ENCODE assay signal across 27 cellular contexts in the genomic region with DNA sequence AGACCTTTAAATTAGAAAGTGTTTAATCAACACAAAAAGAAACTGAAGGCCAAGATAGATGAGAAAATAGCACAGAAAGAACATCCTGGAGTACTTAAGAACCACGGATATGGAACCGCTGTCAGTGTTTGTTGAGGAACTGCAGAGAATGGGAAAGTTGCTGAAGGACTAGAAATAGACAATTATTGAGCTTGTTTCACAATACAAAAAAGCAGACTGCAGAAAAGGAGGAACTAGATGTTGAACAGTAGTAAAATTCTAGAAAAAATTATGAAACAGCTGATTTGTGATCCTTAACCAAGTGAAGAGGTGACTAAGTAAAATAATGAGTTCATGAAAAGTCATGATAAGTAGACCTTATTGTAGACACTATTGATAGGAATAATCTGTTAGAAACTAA. TPM values are rescaled to one million over a fixed set of nuclear protein-coding genes. Genes with fewer than 3 reads are reported as not detected.
A peak's percentile ranks its signal among the peaks of the same experiment; 100 is the strongest.
DNase-seq lines count a peak whose midpoint lies in the region; ATAC-seq and TF ChIP-seq lines count a peak whose summit lies in the region.
"Had no signal": no experiment of that assay in that cellular context is flagged by ENCODE, and none has a peak within 500 bp of the region (broad histone marks: within the 10 kb centered on the region; RNA-seq: fewer than 3 reads in every experiment).

No MANE protein-coding gene starts in this region.

- H3K4me3 ChIP-seq in NB4 (ENCODE audit: low read depth, low read length) = no peak overlapping the region
- H3K4me3 ChIP-seq in effector memory CD4-positive, alpha-beta T cell (ENCODE audit: insufficient read depth, low read depth, low read length, poor library complexity, severe bottlenecking) = no peak overlapping the region
- H3K4me3 ChIP-seq: ascending aorta, gastrocnemius medialis, GM12878, right lobe of liver, suprapubic skin had no signal

- no peaks in the 10 kb centered on the region for H3K4me1 ChIP-seq in effector memory CD4-positive, alpha-beta T cell (ENCODE audit: control insufficient read depth, insufficient read depth, low read length, poor library complexity, severe bottlenecking)
- H3K4me1 ChIP-seq: ascending aorta, gastrocnemius medialis, right lobe of liver, suprapubic skin had no signal

- H3K9me3 Mint-ChIP-seq in activated CD4-positive, alpha-beta T cell treated with anti-CD3 and anti-CD28 coated beads for 36 hours (ENCODE audit: low read depth) = no peaks in the 10 kb centered on the region
- no peaks in the 10 kb centered on the region for H3K9me3 Mint-ChIP-seq in stimulated activated effector memory CD8-positive, alpha-beta T cell treated with anti-CD3 and anti-CD28 coated beads, Interleukin-12 subunit alpha, Interleukin-12 subunit beta, amount 100 ng/mL, for 72 hours
- H3K9me3 Mint-ChIP-seq: activated B cell treated with CpG ODN at 0.5 μM for 24 hours; activated naive CD4-positive, alpha-beta T cell treated with anti-CD3 and anti-CD28 coated beads, Interleukin-2, amount 50 U/mL, for 72 hours; activated T-helper 17 cell treated with anti-CD3 and anti-CD28 coated beads, Interleukin-2, amount 50 U/mL, for 72 hours; CD4-positive, alpha-beta memory T cell had no signal

- H3K27ac Mint-ChIP-seq in activated CD4-positive, alpha-beta T cell treated with anti-CD3 and anti-CD28 coated beads for 36 hours = peak overlapping the region; percentile 65
- H3K27ac Mint-ChIP-seq in stimulated activated effector memory CD8-positive, alpha-beta T cell treated with anti-CD3 and anti-CD28 coated beads, Interleukin-12 subunit alpha, Interleukin-12 subunit beta, amount 100 ng/mL, for 72 hours = peak overlapping the region; percentile 9
- H3K27ac Mint-ChIP-seq: activated B cell treated with CpG ODN at 0.5 μM for 24 hours; activated naive CD4-positive, alpha-beta T cell treated with anti-CD3 and anti-CD28 coated beads, Interleukin-2, amount 50 U/mL, for 72 hours; activated T-helper 17 cell treated with anti-CD3 and anti-CD28 coated beads, Interleukin-2, amount 50 U/mL, for 72 hours had no signal

- no peaks in the 10 kb centered on the region for H3K27me3 Mint-ChIP-seq in activated CD4-positive, alpha-beta T cell treated with anti-CD3 and anti-CD28 coated beads for 36 hours
- H3K27me3 Mint-ChIP-seq: activated B cell treated with CpG ODN at 0.5 μM for 24 hours; activated T-helper 17 cell treated with anti-CD3 and anti-CD28 coated beads, Interleukin-2, amount 50 U/mL, for 72 hours; CD4-positive, alpha-beta memory T cell had no signal

- TF ChIP-seq CTCF in NB4 (IDR thresholded peaks at IDR 0.05; ENCODE audit: low read depth, low read length) = no peak

- no peaks in the 10 kb centered on the region for H3K27me3 ChIP-seq in effector memory CD4-positive, alpha-beta T cell (replicated peaks; ENCODE audit: control insufficient read depth, insufficient read depth, low read length, poor library complexity, severe bottlenecking)
- H3K27me3 ChIP-seq: ascending aorta, gastrocnemius medialis, right lobe of liver, suprapubic skin had no signal

- DNase-seq in activated CD4-positive, alpha-beta T cell treated with anti-CD3 and anti-CD28 coated beads for 36 hours = no peak
- DNase-seq in activated CD4-positive, alpha-beta T cell treated with anti-CD3 and anti-CD28 coated beads, Interleukin-2, amount 50 U/mL, for 4 hours = no peak
- peak; percentile 45 for DNase-seq in NB4 (ENCODE audit: low read depth)
- DNase-seq in SKM-1 treated with dmso at 0.1 percent for 144 hours (lab: John Stamatoyannopoulos, UW; ENCODE audit: unreplicated experiment) = peak; percentile 92
- DNase-seq in stimulated activated effector memory CD8-positive, alpha-beta T cell treated with anti-CD3 and anti-CD28 coated beads, Interleukin-12 subunit alpha, Interleukin-12 subunit beta, amount 100 ng/mL, for 72 hours (ENCODE audit: low spot score in 2 of 2) = no peak
- no peak for DNase-seq in effector memory CD4-positive, alpha-beta T cell
- DNase-seq: activated B cell treated with CpG ODN at 0.5 μM for 24 hours; CD4-positive, alpha-beta memory T cell; gastrocnemius medialis; GOT3; left colon; mesendoderm; NCI-H1105; NCI-H2029; NCI-H524 treated with DMSO at 0.1 percent for 48 hours; right lobe of liver; stimulated activated CD4-positive, alpha-beta T cell treated with anti-CD3 and anti-CD28 coated beads, Interleukin-2, amount 100 ng/mL, for 48 hours; SW 1271; T1000 had no signal

- no peak for ATAC-seq in activated CD4-positive, alpha-beta T cell treated with anti-CD3 and anti-CD28 coated beads for 36 hours
- no peak for ATAC-seq in stimulated activated effector memory CD8-positive, alpha-beta T cell treated with anti-CD3 and anti-CD28 coated beads, Interleukin-12 subunit alpha, Interleukin-12 subunit beta, amount 100 ng/mL, for 72 hours
- ATAC-seq in GM18867 (IDR thresholded peaks at IDR 0.05; ENCODE audit: unreplicated experiment) (no peak), GM21528 (IDR thresholded peaks at IDR 0.05; ENCODE audit: low FRiP score, unreplicated experiment) (no peak)
- ATAC-seq: activated naive CD4-positive, alpha-beta T cell treated with anti-CD3 and anti-CD28 coated beads, Interleukin-2, amount 50 U/mL, for 72 hours; activated T-helper 17 cell treated with anti-CD3 and anti-CD28 coated beads, Interleukin-2, amount 50 U/mL, for 72 hours; gastrocnemius medialis; GM12878; left colon had no signal

- no peaks in the 10 kb centered on the region for H3K9me3 ChIP-seq in effector memory CD4-positive, alpha-beta T cell (ENCODE audit: control insufficient read depth, low read length)
- H3K9me3 ChIP-seq: ascending aorta, gastrocnemius medialis, right lobe of liver, suprapubic skin had no signal

- no peak overlapping the region for H3K27ac ChIP-seq in effector memory CD4-positive, alpha-beta T cell (ENCODE audit: insufficient read depth, low read length, poor library complexity, severe bottlenecking)
- H3K27ac ChIP-seq: 22Rv1, ascending aorta, gastrocnemius medialis, right lobe of liver, suprapubic skin had no signal

- TF ChIP-seq POLR2A in NB4 (IDR thresholded peaks at IDR 0.05; ENCODE audit: extremely low read depth, insufficient read length) = no peak

- H3K36me3 ChIP-seq in effector memory CD4-positive, alpha-beta T cell (ENCODE audit: control insufficient read depth, insufficient read depth, low read length) = peaks cover 68% of the 10 kb centered on the region

- no peak overlapping the region for H3K4me3 Mint-ChIP-seq in activated CD4-positive, alpha-beta T cell treated with anti-CD3 and anti-CD28 coated beads for 36 hours
- no peak overlapping the region for H3K4me3 Mint-ChIP-seq in stimulated activated effector memory CD8-positive, alpha-beta T cell treated with anti-CD3 and anti-CD28 coated beads, Interleukin-12 subunit alpha, Interleukin-12 subunit beta, amount 100 ng/mL, for 72 hours
- H3K4me3 Mint-ChIP-seq: activated B cell treated with CpG ODN at 0.5 μM for 24 hours; activated T-helper 17 cell treated with anti-CD3 and anti-CD28 coated beads, Interleukin-2, amount 50 U/mL, for 72 hours; CD4-positive, alpha-beta memory T cell had no signal

- CTCF ChIA-PET in activated CD4-positive, alpha-beta T cell treated with anti-CD3 and anti-CD28 coated beads for 36 hours (lab: Charles Lee) = interaction anchor here (0.8 to 2.1 kb wide), 3 partner anchors 11 to 18 kb away, joined by 3 to 6 read pairs (median 5); no protein-coding TSS in a partner anchor

- intact Hi-C loops in activated CD4-positive, alpha-beta T cell treated with anti-CD3 and anti-CD28 coated beads for 36 hours (cut with DNase I, micrococcal nuclease) = no loop called here

- H3K4me1 Mint-ChIP-seq in activated CD4-positive, alpha-beta T cell treated with anti-CD3 and anti-CD28 coated beads for 36 hours = no peaks in the 10 kb centered on the region
- H3K4me1 Mint-ChIP-seq in stimulated activated effector memory CD8-positive, alpha-beta T cell treated with anti-CD3 and anti-CD28 coated beads, Interleukin-12 subunit alpha, Interleukin-12 subunit beta, amount 100 ng/mL, for 72 hours = no peaks in the 10 kb centered on the region
- H3K4me1 Mint-ChIP-seq: activated B cell treated with CpG ODN at 0.5 μM for 24 hours; activated T-helper 17 cell treated with anti-CD3 and anti-CD28 coated beads, Interleukin-2, amount 50 U/mL, for 72 hours had no signal

- H3K36me3 Mint-ChIP-seq in activated CD4-positive, alpha-beta T cell treated with anti-CD3 and anti-CD28 coated beads for 36 hours (ENCODE audit: low read depth) = peaks cover 36% of the 10 kb centered on the region
- H3K36me3 Mint-ChIP-seq in stimulated activated effector memory CD8-positive, alpha-beta T cell treated with anti-CD3 and anti-CD28 coated beads, Interleukin-12 subunit alpha, Interleukin-12 subunit beta, amount 100 ng/mL, for 72 hours = peaks cover 100% of the 10 kb centered on the region

- POLR2A ChIA-PET in activated CD4-positive, alpha-beta T cell treated with anti-CD3 and anti-CD28 coated beads for 36 hours (lab: Charles Lee) = no interaction called here

RNA-seq across cellular contexts. Expression of a gene that starts 29.7 kb away (rescaled TPM):
- 10 to 100 TPM; 31.8 to 33.2 TPM for total RNA-seq in activated CD4-positive, alpha-beta T cell treated with anti-CD3 and anti-CD28 coated beads for 36 hours

Comparison
In these comparisons a context has a peak if more than half of its experiments do, and no peak if none do; other contexts are left out.
1. DNase-seq: peak in NB4 (single experiment) and SKM-1 treated with dmso at 0.1 percent for 144 hours (single experiment); none in activated CD4-positive, alpha-beta T cell treated with anti-CD3 and anti-CD28 coated beads for 36 hours (single experiment), activated CD4-positive, alpha-beta T cell treated with anti-CD3 and anti-CD28 coated beads, Interleukin-2, amount 50 U/mL, for 4 hours (0 of 2), stimulated activated effector memory CD8-positive, alpha-beta T cell treated with anti-CD3 and anti-CD28 coated beads, Interleukin-12 subunit alpha, Interleukin-12 subunit beta, amount 100 ng/mL, for 72 hours (0 of 2) and effector memory CD4-positive, alpha-beta T cell (0 of 3).